In genomic region chr17:2704031-2704889, GRCh38 we compare ENCODE assay signal across 22 cellular contexts. TPM values are rescaled to one million over a fixed set of nuclear protein-coding genes. Genes with fewer than 3 reads are reported as not detected.
DNase-seq lines count a peak whose midpoint lies in the region; ATAC-seq, FAIRE-seq and TF ChIP-seq lines count a peak whose summit lies in the region.
"Had no signal": no experiment of that assay in that cellular context is flagged by ENCODE, and none has a peak within 500 bp of the region (broad histone marks: within the 10 kb centered on the region; RNA-seq: fewer than 3 reads in every experiment).

No MANE protein-coding gene starts in this region.

- no peak overlapping the region for H3K4me3 ChIP-seq in adrenal gland
- H3K4me3 ChIP-seq in HepG2 (replicated peaks in 1 of 3; ENCODE audit: insufficient read depth in 1 of 3, low read depth in 2 of 3, low read length in 3 of 3): no peak overlapping the region
- no peak overlapping the region for H3K4me3 ChIP-seq in transverse colon
- H3K4me3 ChIP-seq: body of pancreas, GM23248, upper lobe of left lung had no signal

- H3K27ac ChIP-seq in adrenal gland (peak overlapping the region in 3 of 5 donors; percentile 43 to 96 (median 57)), HepG2 (ENCODE audit: extremely low read length, insufficient read depth, low read length) (no peak overlapping the region), transverse colon (no peak overlapping the region)
- H3K27ac ChIP-seq: body of pancreas, epithelial cell of prostate, GM23248, upper lobe of left lung had no signal

- no peak overlapping the region for H3K9ac ChIP-seq in HepG2 (ENCODE audit: insufficient read depth, low read depth, low read length)
- H3K9ac ChIP-seq: GM23248 had no signal

- WGBS in adrenal gland, 4 donors: 59 to 71% (median 65%) methylated on average over 29 to 38 of the region's 38 CpGs
- WGBS in HepG2 (ENCODE audit: low lambda C conversion rate): 97% methylated on average over 31 of the region's 38 CpGs
- WGBS in transverse colon (ENCODE audit: low coverage in 1 of 2), 2 donors: 73 to 87% methylated on average over 2 to 37 of the region's 38 CpGs

- H4K20me1 ChIP-seq in HepG2 (ENCODE audit: insufficient read depth, low read length): peaks cover 42% of the 10 kb centered on the region

- no peaks in the 10 kb centered on the region for H3K27me3 Mint-ChIP-seq in stimulated activated memory B cell treated with anti-CD40 and anti-IgM and Interleukin-4, amounts not matched to agents 10 μg/mL and 1 μg/mL and 100 μg/mL, for 72 hours
- no peaks in the 10 kb centered on the region for H3K27me3 Mint-ChIP-seq in activated T-helper 2 cell treated with anti-CD3 and anti-CD28 coated beads, Interferon-gamma antibody, Interleukin-2, Interleukin-4, amounts not matched to agents 10 μg/mL and 5 μg/mL and 100 μg/mL, durations not matched to agents 14 hours and 24 hours and 36 hours (ENCODE audit: low read depth)
- H3K27me3 Mint-ChIP-seq: activated naive CD4-positive, alpha-beta T cell treated with anti-CD3 and anti-CD28 coated beads, Interleukin-2, amount 50 U/mL, for 24 hours; stimulated activated naive CD8-positive, alpha-beta T cell treated with anti-CD3 and anti-CD28 coated beads, Interleukin-15, amount 100 ng/mL, for 72 hours had no signal

- H3K79me2 ChIP-seq in HepG2 (ENCODE audit: insufficient read depth, low read length): peaks cover 46% of the 10 kb centered on the region

- BruUV-seq in HepG2 (replicated peaks; lab: Mats Ljungman, UMichigan): no TSS peak

- TF ChIP-seq EP300 in HepG2 (IDR thresholded peaks at IDR 0.05; ENCODE audit: low read depth in 2 of 2, low read length in 2 of 2) (no peak), HepG2 (CRISPR knock-in tag; IDR thresholded peaks at IDR 0.05; ENCODE audit: borderline replicate concordance) (no peak), transverse colon (IDR thresholded peaks at IDR 0.05; ENCODE audit: low read depth) (no peak)

- H3K36me3 Mint-ChIP-seq in stimulated activated memory B cell treated with anti-CD40 and anti-IgM and Interleukin-4, amounts not matched to agents 10 μg/mL and 1 μg/mL and 100 μg/mL, for 72 hours: peaks cover 45% of the 10 kb centered on the region
- H3K36me3 Mint-ChIP-seq in activated T-helper 2 cell treated with anti-CD3 and anti-CD28 coated beads, Interferon-gamma antibody, Interleukin-2, Interleukin-4, amounts not matched to agents 10 μg/mL and 5 μg/mL and 100 μg/mL, durations not matched to agents 14 hours and 24 hours and 36 hours (ENCODE audit: low read depth): peaks cover 28% of the 10 kb centered on the region
- H3K36me3 Mint-ChIP-seq: activated naive CD4-positive, alpha-beta T cell treated with anti-CD3 and anti-CD28 coated beads, Interleukin-2, amount 50 U/mL, for 24 hours had no signal

- in situ Hi-C loops in HepG2 (cut with HindIII; ENCODE audit: extremely low pct_ligation_motif_present, low pct_unique_long_range_greater_than_20kb): no loop called here
- in situ Hi-C loops in transverse colon (cut with MboI; ENCODE audit: low pct_ligation_motif_present in 1 of 4, low pct_unique_long_range_greater_than_20kb in 1 of 4, low sequenced_read_pairs in 3 of 4): no loop called here

- TF ChIP-seq POLR2A in adrenal gland (IDR thresholded peaks at IDR 0.05): no peak
- TF ChIP-seq POLR2A in HepG2 (IDR thresholded peaks at IDR 0.05; ENCODE audit: insufficient read depth in 1 of 2, low read depth in 2 of 2, low read length in 2 of 2): no peak
- TF ChIP-seq POLR2A in transverse colon (IDR thresholded peaks at IDR 0.05): no peak

- peak; percentile 61 for DNase-seq in activated effector memory CD4-positive, alpha-beta T cell treated with anti-CD3 and anti-CD28 coated beads, Interleukin-2, amount 50 U/mL, for 16 hours
- no peak for DNase-seq in activated effector memory CD4-positive, alpha-beta T cell treated with Interleukin-2 at 50 U/mL for 16 hours
- DNase-seq in adrenal gland: peak in 6 of 7 donors; percentile 65 to 85 (median 74)
- no peak for DNase-seq in HepG2 (ENCODE audit: low spot score)
- no peak for DNase-seq in activated T-helper 2 cell treated with anti-CD3 and anti-CD28 coated beads, Interferon-gamma antibody, Interleukin-2, Interleukin-4, amounts not matched to agents 10 μg/mL and 5 μg/mL and 100 μg/mL, durations not matched to agents 14 hours and 24 hours and 36 hours (ENCODE audit: low spot score)
- no peak for DNase-seq in superior temporal gyrus (ENCODE audit: extremely low spot score)
- no peak for DNase-seq in transverse colon
- DNase-seq: foreskin fibroblast; GM23248; NCI-H1105 treated with DMSO at 0.1 percent for 48 hours; NCI-H2107; stimulated activated CD4-positive, alpha-beta T cell treated with anti-CD3 and anti-CD28 coated beads, Interleukin-2, amount 100 ng/mL, for 24 hours; stimulated activated naive CD8-positive, alpha-beta T cell treated with anti-CD3 and anti-CD28 coated beads, Interleukin-15, amount 100 ng/mL, for 72 hours had no signal

- H3K27ac Mint-ChIP-seq in stimulated activated memory B cell treated with anti-CD40 and anti-IgM and Interleukin-4, amounts not matched to agents 10 μg/mL and 1 μg/mL and 100 μg/mL, for 72 hours: peak overlapping the region; percentile 63
- H3K27ac Mint-ChIP-seq in activated T-helper 2 cell treated with anti-CD3 and anti-CD28 coated beads, Interferon-gamma antibody, Interleukin-2, Interleukin-4, amounts not matched to agents 10 μg/mL and 5 μg/mL and 100 μg/mL, durations not matched to agents 14 hours and 24 hours and 36 hours: no peak overlapping the region
- H3K27ac Mint-ChIP-seq: activated naive CD4-positive, alpha-beta T cell treated with anti-CD3 and anti-CD28 coated beads, Interleukin-2, amount 50 U/mL, for 24 hours had no signal

- POLR2A ChIA-PET in HepG2 (lab: Yijun Ruan, JAX): no interaction called here

- peaks cover 0 to 46% of the 10 kb centered on the region in 2 donors for H3K36me3 ChIP-seq in adrenal gland (replicated peaks in 1 of 2)
- peaks cover 27 to 62% of the 10 kb centered on the region in 2 experiments for H3K36me3 ChIP-seq in HepG2 (replicated peaks in 1 of 2; ENCODE audit: control insufficient read depth in 1 of 2, insufficient read depth in 2 of 2, low read length in 2 of 2)
- H3K36me3 ChIP-seq in transverse colon: peaks cover 0 to 36% (median 9%) of the 10 kb centered on the region in 4 donors

- no peak for ATAC-seq in HepG2
- no peak for ATAC-seq in stimulated activated memory B cell treated with anti-CD40 and anti-IgM and Interleukin-4, amounts not matched to agents 10 μg/mL and 1 μg/mL and 100 μg/mL, for 72 hours
- ATAC-seq: body of pancreas; left colon; stimulated activated naive CD8-positive, alpha-beta T cell treated with anti-CD3 and anti-CD28 coated beads, Interleukin-15, amount 100 ng/mL, for 72 hours had no signal

- peaks cover 40% of the 10 kb centered on the region for H3K4me1 Mint-ChIP-seq in stimulated activated memory B cell treated with anti-CD40 and anti-IgM and Interleukin-4, amounts not matched to agents 10 μg/mL and 1 μg/mL and 100 μg/mL, for 72 hours
- H3K4me1 Mint-ChIP-seq in activated T-helper 2 cell treated with anti-CD3 and anti-CD28 coated beads, Interferon-gamma antibody, Interleukin-2, Interleukin-4, amounts not matched to agents 10 μg/mL and 5 μg/mL and 100 μg/mL, durations not matched to agents 14 hours and 24 hours and 36 hours (ENCODE audit: low read depth): peaks cover 9% of the 10 kb centered on the region

- FAIRE-seq in HepG2 (lab: Jason Lieb, UNC): no peak
- FAIRE-seq: A204.1 had no signal

- no peaks in the 10 kb centered on the region for H3K9me3 Mint-ChIP-seq in stimulated activated memory B cell treated with anti-CD40 and anti-IgM and Interleukin-4, amounts not matched to agents 10 μg/mL and 1 μg/mL and 100 μg/mL, for 72 hours
- no peaks in the 10 kb centered on the region for H3K9me3 Mint-ChIP-seq in activated T-helper 2 cell treated with anti-CD3 and anti-CD28 coated beads, Interferon-gamma antibody, Interleukin-2, Interleukin-4, amounts not matched to agents 10 μg/mL and 5 μg/mL and 100 μg/mL, durations not matched to agents 14 hours and 24 hours and 36 hours
- H3K9me3 Mint-ChIP-seq: activated naive CD4-positive, alpha-beta T cell treated with anti-CD3 and anti-CD28 coated beads, Interleukin-2, amount 50 U/mL, for 24 hours; stimulated activated naive CD8-positive, alpha-beta T cell treated with anti-CD3 and anti-CD28 coated beads, Interleukin-15, amount 100 ng/mL, for 72 hours had no signal

- H3K9me3 ChIP-seq in adrenal gland (replicated peaks in 1 of 3): no peaks in the 10 kb centered on the region
- H3K9me3 ChIP-seq in HepG2 (ENCODE audit: low read length): no peaks in the 10 kb centered on the region
- H3K9me3 ChIP-seq in transverse colon: no peaks in the 10 kb centered on the region
- H3K9me3 ChIP-seq: body of pancreas, upper lobe of left lung had no signal

- H3K4me3 Mint-ChIP-seq in stimulated activated memory B cell treated with anti-CD40 and anti-IgM and Interleukin-4, amounts not matched to agents 10 μg/mL and 1 μg/mL and 100 μg/mL, for 72 hours: no peak overlapping the region
- no peak overlapping the region for H3K4me3 Mint-ChIP-seq in activated T-helper 2 cell treated with anti-CD3 and anti-CD28 coated beads, Interferon-gamma antibody, Interleukin-2, Interleukin-4, amounts not matched to agents 10 μg/mL and 5 μg/mL and 100 μg/mL, durations not matched to agents 14 hours and 24 hours and 36 hours (ENCODE audit: low read depth)
- H3K4me3 Mint-ChIP-seq: activated naive CD4-positive, alpha-beta T cell treated with anti-CD3 and anti-CD28 coated beads, Interleukin-2, amount 50 U/mL, for 24 hours; stimulated activated naive CD8-positive, alpha-beta T cell treated with anti-CD3 and anti-CD28 coated beads, Interleukin-15, amount 100 ng/mL, for 72 hours had no signal

- no peak for TF ChIP-seq CTCF in adrenal gland (IDR thresholded peaks at IDR 0.05)
- no peak for TF ChIP-seq CTCF in HepG2 (CRISPR knock-in tag; IDR thresholded peaks at IDR 0.05)
- TF ChIP-seq CTCF in transverse colon (IDR thresholded peaks at IDR 0.05): no peak

- no peaks in the 10 kb centered on the region for H3K27me3 ChIP-seq in adrenal gland
- H3K27me3 ChIP-seq in HepG2 (ENCODE audit: control insufficient read depth in 1 of 2, insufficient read depth in 2 of 2, low read length in 2 of 2): no peaks in the 10 kb centered on the region
- no peaks in the 10 kb centered on the region for H3K27me3 ChIP-seq in transverse colon
- H3K27me3 ChIP-seq: body of pancreas, upper lobe of left lung had no signal

- H2AFZ ChIP-seq in HepG2 (ENCODE audit: low read length): no peak overlapping the region
- H2AFZ ChIP-seq: GM23248 had no signal

- intact Hi-C loops in adrenal gland (cut with DNase I): no loop called here
- intact Hi-C loops in HepG2 (cut with micrococcal nuclease; ENCODE audit: unreplicated experiment): no loop called here
- intact Hi-C loops in activated T-helper 2 cell treated with anti-CD3 and anti-CD28 coated beads, Interferon-gamma antibody, Interleukin-2, Interleukin-4, amounts not matched to agents 10 μg/mL and 5 μg/mL and 100 μg/mL, durations not matched to agents 14 hours and 24 hours and 36 hours (cut with micrococcal nuclease): no loop called here
- intact Hi-C loops in transverse colon (cut with DNase I; ENCODE audit: low total_unique reads): no loop called here

- CTCF ChIA-PET in HepG2 (lab: Yijun Ruan, JAX; ENCODE audit: low intra/inter-chr PET ratio, low total read pairs): no interaction called here

- H3K4me1 ChIP-seq in adrenal gland (replicated peaks in 1 of 2) (peaks cover 50 to 56% of the 10 kb centered on the region in 2 donors), HepG2 (ENCODE audit: insufficient read depth, low read length) (peaks cover 43% of the 10 kb centered on the region), transverse colon (peaks cover 16 to 32% (median 22%) of the 10 kb centered on the region in 4 donors)

- no peak for TF ChIP-seq RAD21 in HepG2 (CRISPR knock-in tag; IDR thresholded peaks at IDR 0.05)

- H3K4me2 ChIP-seq in HepG2 (ENCODE audit: low read depth, low read length): no peak overlapping the region

RNA-seq across cellular contexts. Expression of gene CLUH, which starts 7.3 kb away (rescaled TPM):
- total RNA-seq in adrenal gland: 100 to 1,000 TPM; 116 to 191 (median 135) TPM
- 100 to 1,000 TPM in 2 of 3 donors, 10 to 100 TPM in 1; 57.6 to 118 (median 109) TPM for polyA plus RNA-seq in adrenal gland
- 49.8 and 60.5 TPM in 2 replicates for total RNA-seq in HepG2 (2016; rRNA removed; fragmentation: Illumina TruSeq; extraction: Trizol)
- 11.3 and 11.7 TPM in 2 replicates for total RNA-seq in HepG2 (2016; cell fraction: cytosol; rRNA removed; fragmentation: Illumina TruSeq; extraction: Trizol; ENCODE audit: low read depth)
- total RNA-seq in HepG2 (2016; cell fraction: insoluble cytoplasmic fraction; rRNA removed; fragmentation: Illumina TruSeq; extraction: Trizol): 45.0 and 62.9 TPM in 2 replicates
- total RNA-seq in HepG2 (2016; cell fraction: membrane; rRNA removed; fragmentation: Illumina TruSeq; extraction: Trizol): 16.8 and 17.9 TPM in 2 replicates
- total RNA-seq in HepG2 (2016; cell fraction: nucleus; rRNA removed; fragmentation: Illumina TruSeq; extraction: Trizol): 62.8 and 64.0 TPM in 2 replicates
- polyA plus RNA-seq in HepG2 (2011; rRNA removed): 30.9 and 45.5 TPM in 2 replicates
- polyA plus RNA-seq in HepG2 (2011; cell fraction: cytosol; rRNA removed): 12.6 and 25.6 TPM in 2 replicates
- 461 and 635 TPM in 2 replicates for polyA plus RNA-seq in HepG2 (2011; cell fraction: nucleus; rRNA removed)
- 51.7 and 79.2 TPM in 2 replicates for polyA plus RNA-seq in HepG2 (2012)
- 3.2 and 3.5 TPM in 2 replicates for polyA plus RNA-seq in HepG2 (2016; cell fraction: cytosol; fragmentation: Illumina TruSeq; extraction: Trizol; ENCODE audit: low read depth)
- 34.8 and 48.7 TPM in 2 replicates for polyA plus RNA-seq in HepG2 (2016; cell fraction: insoluble cytoplasmic fraction; fragmentation: Illumina TruSeq; extraction: Trizol; ENCODE audit: low read depth)
- polyA plus RNA-seq in HepG2 (2016; cell fraction: membrane; fragmentation: Illumina TruSeq; extraction: Trizol; ENCODE audit: low read depth): 7.2 and 8.4 TPM in 2 replicates
- 175 and 188 TPM in 2 replicates for polyA plus RNA-seq in HepG2 (2016; cell fraction: nucleus; fragmentation: Illumina TruSeq; extraction: Trizol; ENCODE audit: insufficient read depth, low read depth)
- 37.7 and 94.5 TPM in 2 replicates for polyA minus RNA-seq in HepG2 (2011; rRNA and poly(A)+ RNA removed; ENCODE audit: low replicate concordance)
- 30.1 and 31.9 TPM in 2 replicates for polyA minus RNA-seq in HepG2 (2011; cell fraction: cytosol; rRNA and poly(A)+ RNA removed)
- polyA minus RNA-seq in HepG2 (2011; cell fraction: nucleus; rRNA and poly(A)+ RNA removed): 48.6 and 55.4 TPM in 2 replicates
- 129 and 130 TPM in 2 replicates for total RNA-seq in activated T-helper 2 cell treated with anti-CD3 and anti-CD28 coated beads, Interferon-gamma antibody, Interleukin-2, Interleukin-4, amounts not matched to agents 10 μg/mL and 5 μg/mL and 100 μg/mL, durations not matched to agents 14 hours and 24 hours and 36 hours
- total RNA-seq in transverse colon: 1,000 to 10,000 TPM in 1 of 4 donors, 100 to 1,000 TPM in 3; 127 to 1,072 (median 208) TPM

RNA-seq across cellular contexts. Expression of gene CCDC92B, which starts 45.2 kb away (rescaled TPM):
- total RNA-seq in adrenal gland (1 to 10 TPM in 1 of 8 donors, under 1 TPM in 4, not detected in 3; 0.10 to 1.5 (median 0.17) TPM), HepG2 (2016; rRNA removed; fragmentation: Illumina TruSeq; extraction: Trizol) (not detected in 2 replicates), transverse colon (under 1 TPM in 3 of 4 donors, not detected in 1; 0.48 to 0.82 (median 0.75) TPM)
- polyA plus RNA-seq in adrenal gland (1 to 10 TPM in 1 of 3 donors, under 1 TPM in 2; 0.59 to 4.7 (median 0.77) TPM), HepG2 (2011; rRNA removed) (not detected in 2 replicates)
- not detected in 2 replicates for total RNA-seq in HepG2 (2016; cell fraction: cytosol; rRNA removed; fragmentation: Illumina TruSeq; extraction: Trizol; ENCODE audit: low read depth)
- total RNA-seq in HepG2 (2016; cell fraction: insoluble cytoplasmic fraction; rRNA removed; fragmentation: Illumina TruSeq; extraction: Trizol): not detected in 2 replicates
- not detected in 2 replicates for total RNA-seq in HepG2 (2016; cell fraction: membrane; rRNA removed; fragmentation: Illumina TruSeq; extraction: Trizol)
- total RNA-seq in HepG2 (2016; cell fraction: nucleus; rRNA removed; fragmentation: Illumina TruSeq; extraction: Trizol): not detected in 2 replicates
- not detected in 2 replicates for polyA plus RNA-seq in HepG2 (2011; cell fraction: cytosol; rRNA removed)
- polyA plus RNA-seq in HepG2 (2011; cell fraction: nucleus; rRNA removed): not detected in 2 replicates
- polyA plus RNA-seq in HepG2 (2012): 0.04 TPM in 1 of 2 replicates, not detected in the other
- not detected in 2 replicates for polyA plus RNA-seq in HepG2 (2016; cell fraction: cytosol; fragmentation: Illumina TruSeq; extraction: Trizol; ENCODE audit: low read depth)
- not detected in 2 replicates for polyA plus RNA-seq in HepG2 (2016; cell fraction: insoluble cytoplasmic fraction; fragmentation: Illumina TruSeq; extraction: Trizol; ENCODE audit: low read depth)
- not detected in 2 replicates for polyA plus RNA-seq in HepG2 (2016; cell fraction: membrane; fragmentation: Illumina TruSeq; extraction: Trizol; ENCODE audit: low read depth)
- polyA plus RNA-seq in HepG2 (2016; cell fraction: nucleus; fragmentation: Illumina TruSeq; extraction: Trizol; ENCODE audit: insufficient read depth, low read depth): not detected in 2 replicates
- 2.1 TPM in 1 of 2 replicates, not detected in the other for polyA minus RNA-seq in HepG2 (2011; rRNA and poly(A)+ RNA removed; ENCODE audit: low replicate concordance)
- polyA minus RNA-seq in HepG2 (2011; cell fraction: cytosol; rRNA and poly(A)+ RNA removed): not detected in 2 replicates
- polyA minus RNA-seq in HepG2 (2011; cell fraction: nucleus; rRNA and poly(A)+ RNA removed): not detected in 2 replicates
- 0.11 and 0.21 TPM in 2 replicates for total RNA-seq in activated T-helper 2 cell treated with anti-CD3 and anti-CD28 coated beads, Interferon-gamma antibody, Interleukin-2, Interleukin-4, amounts not matched to agents 10 μg/mL and 5 μg/mL and 100 μg/mL, durations not matched to agents 14 hours and 24 hours and 36 hours
- total RNA-seq: GM23248, HT1080, LHCN-M2 had no signal
- polyA plus RNA-seq: GM23248 had no signal

Comparison
In these comparisons a context has a peak if more than half of its experiments do, and no peak if none do; other contexts are left out.
1. DNase-seq: peak in activated effector memory CD4-positive, alpha-beta T cell treated with anti-CD3 and anti-CD28 coated beads, Interleukin-2, amount 50 U/mL, for 16 hours (single experiment) and adrenal gland (6 of 7); none in activated effector memory CD4-positive, alpha-beta T cell treated with Interleukin-2 at 50 U/mL for 16 hours (single experiment), HepG2 (single experiment), activated T-helper 2 cell treated with anti-CD3 and anti-CD28 coated beads, Interferon-gamma antibody, Interleukin-2, Interleukin-4, amounts not matched to agents 10 μg/mL and 5 μg/mL and 100 μg/mL, durations not matched to agents 14 hours and 24 hours and 36 hours (single experiment), superior temporal gyrus (single experiment) and transverse colon (single experiment).
2. H3K27ac ChIP-seq: peak in adrenal gland (3 of 5); none in HepG2 (single experiment) and transverse colon (0 of 4).